In genomic region chr4:78552398-78553396, GRCh38 we compare ENCODE assay signal across 8 cellular contexts. TPM values are rescaled to one million over a fixed set of nuclear protein-coding genes. Genes with fewer than 3 reads are reported as not detected.
DNase-seq lines count a peak whose midpoint lies in the region; ATAC-seq, FAIRE-seq and TF ChIP-seq lines count a peak whose summit lies in the region.

No MANE protein-coding gene starts in this region.

- H3K4me3 ChIP-seq in ectodermal cell (ENCODE audit: insufficient read depth, low read depth, low read length) = peak overlapping the region; percentile 53
- H3K4me3 ChIP-seq in testis = peak overlapping the region in 1 of 2 donors; percentile 63

- H3K9me3 ChIP-seq in ectodermal cell (ENCODE audit: control insufficient read depth, low read length) (no peaks in the 10 kb centered on the region), testis (no peaks in the 10 kb centered on the region)

- H3K27ac ChIP-seq in ectodermal cell (ENCODE audit: insufficient read depth, low read depth, low read length, poor library complexity, severe bottlenecking) = no peak overlapping the region
- H3K27ac ChIP-seq in testis = no peak overlapping the region

- peaks cover 5 to 16% (median 14%) of the 10 kb centered on the region in 3 donors for H3K4me1 Mint-ChIP-seq in naive B cell

- intact Hi-C loops in testis (cut with DNase I; ENCODE audit: low total_unique reads) = no loop called here

- FAIRE-seq in frontal cortex (lab: Jason Lieb, UNC) = no peak

- no peak for TF ChIP-seq CTCF in testis (IDR thresholded peaks at IDR 0.05)

- H3K27me3 ChIP-seq in ectodermal cell (ENCODE audit: control insufficient read depth, insufficient read depth, low read length, poor library complexity, severe bottlenecking) (peaks cover 33% of the 10 kb centered on the region), testis (no peaks in the 10 kb centered on the region)

- H3K27me3 Mint-ChIP-seq in naive B cell = peaks cover 32 to 39% (median 35%) of the 10 kb centered on the region in 3 donors

- H3K4me3 Mint-ChIP-seq in naive B cell = peak overlapping the region in 7 of 8 donors; percentile 7 to 96 (median 43)

- no peak for TF ChIP-seq POLR2A in testis (IDR thresholded peaks at IDR 0.05)

- 35 to 48% methylated on average over 12 to 13 of the region's 13 CpGs for WGBS in ectodermal cell, 2 experiments
- WGBS in testis, 2 donors = 47 to 63% methylated on average over 13 of the region's 13 CpGs

- no peak overlapping the region for H3K27ac Mint-ChIP-seq in naive B cell

- no peaks in the 10 kb centered on the region for H3K9me3 Mint-ChIP-seq in naive B cell

- peaks cover 0 to 5% of the 10 kb centered on the region in 2 donors for H3K36me3 Mint-ChIP-seq in naive B cell

- ATAC-seq in naive B cell (ENCODE audit: low read depth in 2 of 2) (no peak), GM21737 (IDR thresholded peaks at IDR 0.05; ENCODE audit: unreplicated experiment) (no peak), HG03025 (IDR thresholded peaks at IDR 0.05; ENCODE audit: low FRiP score, unreplicated experiment) (no peak)

- H3K4me1 ChIP-seq in ectodermal cell (ENCODE audit: control insufficient read depth, insufficient read depth, low read length) (no peaks in the 10 kb centered on the region), testis (no peaks in the 10 kb centered on the region)

- peak; percentile 84 for DNase-seq in GF-D8 (lab: John Stamatoyannopoulos, UW)
- DNase-seq in NCI-H226 = peak; percentile 87
- DNase-seq in naive B cell = no peak
- no peak for DNase-seq in testis
- DNase-seq in frontal cortex (ENCODE audit: low spot score in 2 of 2) = no peak

- H3K36me3 ChIP-seq in ectodermal cell (ENCODE audit: control insufficient read depth, insufficient read depth, low read length) (no peaks in the 10 kb centered on the region), testis (ENCODE audit: low read depth, missing control alignments) (no peaks in the 10 kb centered on the region)

RNA-seq across cellular contexts. Expression of gene ANXA3, which starts 1.1 kb away (rescaled TPM):
- 6.7 TPM for polyA plus RNA-seq in ectodermal cell (2013, experiment 1 of 4)
- 8.3 TPM for polyA plus RNA-seq in ectodermal cell (2013, experiment 2 of 4)
- polyA plus RNA-seq in ectodermal cell (2013, experiment 3 of 4) = 7.5 TPM
- polyA plus RNA-seq in ectodermal cell (2013, experiment 4 of 4) = 7.5 TPM
- 1 to 10 TPM in 1 of 6 donors, under 1 TPM in 2, not detected in 3; 0.65 to 1.3 (median 0.73) TPM for polyA plus RNA-seq in naive B cell (ENCODE audit: low read depth in 6 of 6)
- total RNA-seq in testis = 1 to 10 TPM; 1.1 to 3.5 TPM
- 6.4 TPM for polyA plus RNA-seq in testis (ENCODE audit: insufficient read depth, low read depth, low replicate concordance)
- total RNA-seq in frontal cortex = 5.7 TPM

Comparison
In these comparisons a context has a peak if more than half of its experiments do, and no peak if none do; other contexts are left out.
1. DNase-seq: peak in GF-D8 (single experiment) and NCI-H226 (single experiment); none in naive B cell (single experiment), testis (single experiment) and frontal cortex (0 of 2).